In the genomic region with DNA sequence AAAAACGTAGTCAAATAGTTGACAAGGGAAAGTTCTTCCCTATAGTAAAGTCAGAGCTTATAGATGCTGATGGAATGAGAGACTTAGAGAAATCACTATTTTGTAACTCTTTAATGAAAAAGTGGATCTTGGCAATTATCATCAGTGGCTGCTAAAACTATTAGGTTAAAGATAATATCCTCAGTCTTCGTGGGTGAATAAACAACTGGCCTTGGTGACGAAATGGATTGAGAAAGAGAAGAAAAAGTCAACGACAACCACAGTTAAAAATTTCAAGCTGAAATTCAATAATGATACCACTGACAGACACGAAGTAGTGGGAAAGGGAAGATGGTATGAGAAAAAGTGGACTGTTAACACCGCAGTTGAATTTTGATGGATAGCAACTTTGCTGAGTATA, we compare ENCODE assay signal across 17 cellular contexts.
DNase-seq lines count a peak whose midpoint lies in the region; ATAC-seq, FAIRE-seq and TF ChIP-seq lines count a peak whose summit lies in the region.
"Had no signal": no experiment of that assay in that cellular context is flagged by ENCODE, and none has a peak within 500 bp of the region (broad histone marks: within the 10 kb centered on the region; RNA-seq: fewer than 3 reads in every experiment).

No MANE protein-coding gene starts in this region.

- no peak overlapping the region for H3K4me3 ChIP-seq in fibroblast of mammary gland (ENCODE audit: control insufficient read depth, low read depth, low read length)
- no peak overlapping the region for H3K4me3 ChIP-seq in osteoblast (ENCODE audit: insufficient read depth, low read length)

- H3K36me3 ChIP-seq in osteoblast (ENCODE audit: insufficient read depth, low read length) = peaks cover 5% of the 10 kb centered on the region

- H3K27ac ChIP-seq in osteoblast (ENCODE audit: low read depth, low read length) = peak overlapping the region; percentile 79

- no peaks in the 10 kb centered on the region for H3K9me3 ChIP-seq in osteoblast (ENCODE audit: low read depth, low read length)

- H4K20me1 ChIP-seq in osteoblast (ENCODE audit: insufficient read depth, low read length) = no peaks in the 10 kb centered on the region

- H3K27ac Mint-ChIP-seq in Calu3 (ENCODE audit: unreplicated experiment) = no peak overlapping the region

- no peak overlapping the region for H3K4me3 Mint-ChIP-seq in Calu3 (ENCODE audit: low read depth, unreplicated experiment)

- peaks cover 40% of the 10 kb centered on the region for H3K4me1 ChIP-seq in osteoblast (ENCODE audit: insufficient read depth, low read length)

- H3K4me1 Mint-ChIP-seq in Calu3 (ENCODE audit: low read depth, unreplicated experiment) = no peaks in the 10 kb centered on the region

- no peaks in the 10 kb centered on the region for H3K27me3 ChIP-seq in osteoblast (ENCODE audit: insufficient read depth, low read length)

- FAIRE-seq in D721Med (lab: Jason Lieb, UNC) = peak; percentile 46
- FAIRE-seq: A204.1 had no signal

- DNase-seq in D721Med (ENCODE audit: insufficient read length, low spot score) = no peak
- DNase-seq in amniotic epithelial cell (ENCODE audit: low read depth) = peak; percentile 33
- peak; percentile 25 for DNase-seq in fibroblast of mammary gland (ENCODE audit: low read depth)
- DNase-seq in osteoblast (ENCODE audit: insufficient read length, low spot score, missing footprints) = no peak
- DNase-seq in Calu3 = no peak
- DNase-seq: C1 segment of cervical spinal cord, GF-D8, H7, Karpas-422, NCI-H1105 treated with DMSO at 0.1 percent for 48 hours, NCI-H2107, NCI-H524 treated with DMSO at 0.1 percent for 48 hours, SHP77 had no signal

- ATAC-seq in GM21526 (IDR thresholded peaks at IDR 0.05; ENCODE audit: low FRiP score, unreplicated experiment) = no peak
- no peak for ATAC-seq in HG03571 (IDR thresholded peaks at IDR 0.05; ENCODE audit: unreplicated experiment)
- ATAC-seq in GM18870 (IDR thresholded peaks at IDR 0.05; ENCODE audit: unreplicated experiment) = no peak

- intact Hi-C loops in Calu3 (cut with micrococcal nuclease; ENCODE audit: unreplicated experiment) = no loop called here

- peaks cover 5% of the 10 kb centered on the region for H3K36me3 Mint-ChIP-seq in Calu3 (ENCODE audit: insufficient read depth, unreplicated experiment)

- no peaks in the 10 kb centered on the region for H3K79me2 ChIP-seq in osteoblast (ENCODE audit: insufficient read depth, low read length)

- H3K27me3 Mint-ChIP-seq in Calu3 (ENCODE audit: unreplicated experiment) = no peaks in the 10 kb centered on the region

- BruUV-seq in Calu3 (replicated peaks; lab: Mats Ljungman, UMichigan) = no TSS peak

- H2AFZ ChIP-seq in osteoblast (ENCODE audit: low read length) = no peak overlapping the region

- peak overlapping the region; percentile 7 for H3K4me2 ChIP-seq in osteoblast (ENCODE audit: insufficient read depth, low read length)

- TF ChIP-seq CTCF in D721Med (IDR thresholded peaks at IDR 0.05; ENCODE audit: insufficient read depth, missing control alignments) (no peak), fibroblast of mammary gland (conservative IDR thresholded peaks at IDR 0.05; ENCODE audit: control insufficient read depth, insufficient read depth, low read depth, low read length) (no peak), osteoblast (IDR thresholded peaks at IDR 0.05; ENCODE audit: extremely low read depth, low read depth, low read length) (no peak), Calu3 (IDR thresholded peaks at IDR 0.05; ENCODE audit: unreplicated experiment) (no peak)

- CTCF ChIA-PET in Calu3 (lab: Charles Lee) = no interaction called here

- H3K9me3 Mint-ChIP-seq in Calu3 (ENCODE audit: low read depth, unreplicated experiment) = no peaks in the 10 kb centered on the region

Comparison
In these comparisons a context has a peak if more than half of its experiments do, and no peak if none do; other contexts are left out.
1. DNase-seq: peak in amniotic epithelial cell (single experiment) and fibroblast of mammary gland (single experiment); none in D721Med (single experiment), osteoblast (single experiment) and Calu3 (single experiment).